18 cellular contexts compared by ENCODE assay signal in genomic region chr6:122683996-122684651, GRCh38.
"Had no signal": no experiment of that assay in that cellular context is flagged by ENCODE, and none has a peak within 500 bp of the region (broad histone marks: within the 10 kb centered on the region; RNA-seq: fewer than 3 reads in every experiment).

No MANE protein-coding gene starts in this region.

- H3K27ac Mint-ChIP-seq: activated B cell treated with CpG ODN at 0.5 μM for 24 hours; activated CD4-positive, alpha-beta T cell treated with anti-CD3 and anti-CD28 coated beads, Interleukin-2, amount 10 ng/mL, durations not matched to agents 24 days and 14 days; activated naive CD4-positive, alpha-beta T cell treated with anti-CD3 and anti-CD28 coated beads, Interleukin-2, amount 50 U/mL, for 72 hours; nephron; T-helper 1 cell treated with Interleukin-12 subunit alpha and Interleukin-12 subunit beta and Interleukin-4 antibody, amounts not matched to agents 30 μg/mL and 1 μg/mL, for 36 hours; type B pancreatic cell had no signal

- H3K27me3 Mint-ChIP-seq: activated CD4-positive, alpha-beta T cell treated with anti-CD3 and anti-CD28 coated beads, Interleukin-2, amount 10 ng/mL, durations not matched to agents 24 days and 14 days; type B pancreatic cell had no signal

- H3K9me3 Mint-ChIP-seq: activated B cell treated with CpG ODN at 0.5 μM for 24 hours; activated CD4-positive, alpha-beta T cell treated with anti-CD3 and anti-CD28 coated beads, Interleukin-2, amount 10 ng/mL, durations not matched to agents 24 days and 14 days; T-helper 1 cell treated with Interleukin-12 subunit alpha and Interleukin-12 subunit beta and Interleukin-4 antibody, amounts not matched to agents 30 μg/mL and 1 μg/mL, for 36 hours had no signal

- H3K27me3 ChIP-seq: dorsolateral prefrontal cortex, foreskin keratinocyte had no signal

- H3K4me3 Mint-ChIP-seq: activated B cell treated with CpG ODN at 0.5 μM for 24 hours; activated CD4-positive, alpha-beta T cell treated with anti-CD3 and anti-CD28 coated beads, Interleukin-2, amount 10 ng/mL, durations not matched to agents 24 days and 14 days; nephron; T-helper 1 cell treated with Interleukin-12 subunit alpha and Interleukin-12 subunit beta and Interleukin-4 antibody, amounts not matched to agents 30 μg/mL and 1 μg/mL, for 36 hours; type B pancreatic cell had no signal

- DNase-seq: activated B cell treated with CpG ODN at 0.5 μM for 24 hours; activated CD4-positive, alpha-beta T cell treated with anti-CD3 and anti-CD28 coated beads, Interleukin-2, amount 10 ng/mL, durations not matched to agents 24 days and 14 days; activated effector memory CD4-positive, alpha-beta T cell treated with Interleukin-2 at 50 U/mL for 16 hours; activated T-cell treated with anti-CD3 and anti-CD28 coated beads, Interleukin-2, amount 50 U/mL, for 1 hour; amniotic stem cell; dorsolateral prefrontal cortex; foreskin keratinocyte; head of caudate nucleus; occipital lobe; stimulated activated CD4-positive, alpha-beta T cell treated with anti-CD3 and anti-CD28 coated beads, Interleukin-2, amount 100 ng/mL, for 48 hours; stimulated activated naive CD4-positive, alpha-beta T cell treated with Interleukin-2 at 50 U/mL for 16 hours had no signal

- H3K36me3 Mint-ChIP-seq: activated naive CD4-positive, alpha-beta T cell treated with anti-CD3 and anti-CD28 coated beads, Interleukin-2, amount 50 U/mL, for 72 hours had no signal

- H3K4me3 ChIP-seq: dorsolateral prefrontal cortex had no signal

- H3K27ac ChIP-seq: dorsolateral prefrontal cortex, foreskin keratinocyte had no signal

- H3K4me1 ChIP-seq: foreskin keratinocyte had no signal

- FAIRE-seq: endometrium had no signal

- H3K4me1 Mint-ChIP-seq: activated B cell treated with CpG ODN at 0.5 μM for 24 hours; activated CD4-positive, alpha-beta T cell treated with anti-CD3 and anti-CD28 coated beads, Interleukin-2, amount 10 ng/mL, durations not matched to agents 24 days and 14 days; nephron had no signal

- ATAC-seq: activated naive CD4-positive, alpha-beta T cell treated with anti-CD3 and anti-CD28 coated beads, Interleukin-2, amount 50 U/mL, for 72 hours; esophagus mucosa; foreskin keratinocyte; left lobe of liver had no signal
